8 cellular contexts compared by ENCODE assay signal in the genomic region with DNA sequence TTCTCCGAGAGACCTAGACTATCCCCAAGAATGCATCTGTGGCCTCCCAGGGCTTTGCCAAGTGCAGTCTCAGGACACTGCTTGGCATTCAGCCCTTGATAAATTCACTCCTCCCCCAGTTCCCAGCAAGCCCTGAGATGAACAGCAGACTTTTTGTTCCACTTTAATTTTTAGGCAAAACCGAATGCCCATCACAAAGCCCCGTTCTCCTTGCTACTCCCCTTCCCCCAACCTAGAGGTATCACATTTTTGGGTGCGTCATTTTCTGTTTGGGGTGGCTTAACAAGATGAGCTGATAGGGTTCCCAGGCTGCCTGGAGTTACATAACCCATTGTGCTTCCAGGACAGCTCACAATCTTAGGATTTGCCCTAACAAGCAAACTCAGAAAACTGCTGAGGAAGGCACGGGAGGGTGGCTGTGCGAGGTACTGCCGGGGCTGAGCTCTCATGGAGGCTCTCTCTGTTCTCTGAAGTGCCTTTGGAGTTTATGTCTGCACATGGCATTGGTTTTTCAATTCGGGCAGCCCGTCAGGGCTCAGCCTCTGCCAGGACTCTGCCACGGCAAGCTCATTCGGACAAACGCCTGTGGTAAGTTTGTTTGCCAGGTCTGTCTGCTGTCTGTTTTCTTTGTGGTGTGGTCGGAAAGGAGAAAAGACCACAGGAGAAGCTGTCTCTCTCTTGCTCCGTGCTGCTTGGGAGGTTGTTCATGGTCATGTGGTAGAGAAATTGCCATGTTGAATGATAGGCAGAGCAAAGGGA. TPM values are rescaled to one million over a fixed set of nuclear protein-coding genes. Genes with fewer than 3 reads are reported as not detected.
DNase-seq lines count a peak whose midpoint lies in the region; ATAC-seq and TF ChIP-seq lines count a peak whose summit lies in the region.

A gene with protein sequence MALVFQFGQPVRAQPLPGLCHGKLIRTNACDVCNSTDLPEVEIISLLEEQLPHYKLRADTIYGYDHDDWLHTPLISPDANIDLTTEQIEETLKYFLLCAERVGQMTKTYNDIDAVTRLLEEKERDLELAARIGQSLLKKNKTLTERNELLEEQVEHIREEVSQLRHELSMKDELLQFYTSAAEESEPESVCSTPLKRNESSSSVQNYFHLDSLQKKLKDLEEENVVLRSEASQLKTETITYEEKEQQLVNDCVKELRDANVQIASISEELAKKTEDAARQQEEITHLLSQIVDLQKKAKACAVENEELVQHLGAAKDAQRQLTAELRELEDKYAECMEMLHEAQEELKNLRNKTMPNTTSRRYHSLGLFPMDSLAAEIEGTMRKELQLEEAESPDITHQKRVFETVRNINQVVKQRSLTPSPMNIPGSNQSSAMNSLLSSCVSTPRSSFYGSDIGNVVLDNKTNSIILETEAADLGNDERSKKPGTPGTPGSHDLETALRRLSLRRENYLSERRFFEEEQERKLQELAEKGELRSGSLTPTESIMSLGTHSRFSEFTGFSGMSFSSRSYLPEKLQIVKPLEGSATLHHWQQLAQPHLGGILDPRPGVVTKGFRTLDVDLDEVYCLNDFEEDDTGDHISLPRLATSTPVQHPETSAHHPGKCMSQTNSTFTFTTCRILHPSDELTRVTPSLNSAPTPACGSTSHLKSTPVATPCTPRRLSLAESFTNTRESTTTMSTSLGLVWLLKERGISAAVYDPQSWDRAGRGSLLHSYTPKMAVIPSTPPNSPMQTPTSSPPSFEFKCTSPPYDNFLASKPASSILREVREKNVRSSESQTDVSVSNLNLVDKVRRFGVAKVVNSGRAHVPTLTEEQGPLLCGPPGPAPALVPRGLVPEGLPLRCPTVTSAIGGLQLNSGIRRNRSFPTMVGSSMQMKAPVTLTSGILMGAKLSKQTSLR (plus strand): TSS at position 385 of the 759 bp plus-strand sequence. CDS start 113 bp downstream, at position 498.

- peaks cover 44% of the 10 kb centered on the region for H3K4me1 Mint-ChIP-seq in brain

- H3K27ac ChIP-seq in layer of hippocampus (ENCODE audit: low read depth, low read length) (peak within 1 kb of the TSS; percentile 74), stomach smooth muscle (ENCODE audit: low read length) (peak within 1 kb of the TSS; percentile 83)

- no peak for DNase-seq in HT1080 (ENCODE audit: low read depth)
- no peak for DNase-seq in GM13977 (ENCODE audit: low spot score)
- DNase-seq in islet precursor cell = no peak
- no peak for DNase-seq in Kasumi-1 (lab: John Stamatoyannopoulos, UW)

- in situ Hi-C loops in GM13977 (cut with MboI; ENCODE audit: low pct_unique_long_range_greater_than_20kb, low sequenced_read_pairs, unreplicated experiment) = no loop called here

- no peak for ATAC-seq in HG02571 (IDR thresholded peaks at IDR 0.05; ENCODE audit: unreplicated experiment)

- no peaks in the 10 kb centered on the region for H3K9me3 ChIP-seq in stomach smooth muscle (ENCODE audit: control insufficient read depth in 2 of 2, low read length in 2 of 2)

- H3K9me3 Mint-ChIP-seq in brain = peaks cover 0 to 3% (median 0%) of the 10 kb centered on the region in 5 experiments

- peaks cover 20% of the 10 kb centered on the region for H3K4me1 ChIP-seq in stomach smooth muscle (ENCODE audit: control insufficient read depth, insufficient read depth, low read length)

- H3K9ac ChIP-seq in stomach smooth muscle (ENCODE audit: low read length in 2 of 2) = peak within 1 kb of the TSS; percentile 59 to 68

- H3K27me3 ChIP-seq in layer of hippocampus (ENCODE audit: control insufficient read depth, insufficient read depth, low read length) = no peaks in the 10 kb centered on the region
- no peaks in the 10 kb centered on the region for H3K27me3 ChIP-seq in stomach smooth muscle (ENCODE audit: control insufficient read depth in 1 of 2, insufficient read depth in 2 of 2, low read length in 2 of 2)

- H3K4me3 ChIP-seq in stomach smooth muscle (ENCODE audit: low read length in 2 of 2) = peak within 1 kb of the TSS; percentile 65 to 66

- no peaks in the 10 kb centered on the region for H3K27me3 Mint-ChIP-seq in brain

- H3K36me3 Mint-ChIP-seq in brain = peaks cover 55% of the 10 kb centered on the region

- H3K36me3 ChIP-seq in stomach smooth muscle (ENCODE audit: control insufficient read depth in 2 of 2, insufficient read depth in 2 of 2, low read length in 2 of 2) = peaks cover 13 to 15% of the 10 kb centered on the region in 2 donors

- TF ChIP-seq CTCF in brain (conservative IDR thresholded peaks at IDR 0.05) (no peak), GM13977 (IDR thresholded peaks at IDR 0.05; ENCODE audit: extremely low read depth, insufficient read depth, missing control alignments) (no peak)

- H3K4me3 Mint-ChIP-seq in brain = peak within 1 kb of the TSS in 3 of 5 experiments; percentile 1 to 81 (median 66)

- peak within 1 kb of the TSS; percentile 61 to 96 (median 90) for H3K27ac Mint-ChIP-seq in brain

RNA-seq across cellular contexts. Expression of the gene that starts here (rescaled TPM):
- 21.7 and 29.4 TPM in 2 replicates for total RNA-seq in HT1080 (2014; rRNA removed; shearing (Covaris generic))
- polyA plus RNA-seq in HT1080 (2015; cell fraction: cytosol; rRNA removed) = 23.4 and 27.8 TPM in 2 replicates
- polyA plus RNA-seq in HT1080 (2015; cell fraction: nucleus; rRNA removed) = 29.1 and 32.7 TPM in 2 replicates
- polyA plus RNA-seq in brain (ENCODE audit: insufficient read depth, low read depth, low replicate concordance) = 28.8 TPM
